1 cellular context compared by ENCODE assay signal in genomic region chr12:13101854-13102375, GRCh38.
TF ChIP-seq lines count a peak whose summit lies in the region.

No MANE protein-coding gene starts in this region.

TF ChIP-seq in H1, 55 proteins besides CTCF, POLR2A, EP300 and RAD21:
- TF ChIP-seq JUN (IDR thresholded peaks at IDR 0.05; ENCODE audit: low read depth, low read length) = no peak
- TF ChIP-seq USF2 (IDR thresholded peaks at IDR 0.05; ENCODE audit: low read length) = no peak
- TF ChIP-seq EZH2 (IDR thresholded peaks at IDR 0.05; ENCODE audit: low read depth, low read length, severe bottlenecking) = no peak
- no peak for TF ChIP-seq PHF8 (conservative IDR thresholded peaks at IDR 0.05; ENCODE audit: low read depth, low read length)
- TF ChIP-seq SUZ12 (IDR thresholded peaks at IDR 0.05; ENCODE audit: low read length) = no peak
- no peak for TF ChIP-seq TBP (IDR thresholded peaks at IDR 0.05; ENCODE audit: low read depth, low read length)
- TF ChIP-seq SRF (IDR thresholded peaks at IDR 0.05; ENCODE audit: low read depth, low read length) = no peak
- TF ChIP-seq KDM5A (IDR thresholded peaks at IDR 0.05; ENCODE audit: low read length) = no peak
- no peak for TF ChIP-seq YY1 (IDR thresholded peaks at IDR 0.05; ENCODE audit: low read depth, low read length)
- TF ChIP-seq SIRT6 (IDR thresholded peaks at IDR 0.05; ENCODE audit: low read length) = no peak
- no peak for TF ChIP-seq JUND (IDR thresholded peaks at IDR 0.05; ENCODE audit: low read length)
- TF ChIP-seq NANOG (IDR thresholded peaks at IDR 0.05; ENCODE audit: insufficient read depth, low read depth, low read length, poor library complexity, severe bottlenecking) = no peak
